ENCODE assay signal across 20 cellular contexts in the genomic region with DNA sequence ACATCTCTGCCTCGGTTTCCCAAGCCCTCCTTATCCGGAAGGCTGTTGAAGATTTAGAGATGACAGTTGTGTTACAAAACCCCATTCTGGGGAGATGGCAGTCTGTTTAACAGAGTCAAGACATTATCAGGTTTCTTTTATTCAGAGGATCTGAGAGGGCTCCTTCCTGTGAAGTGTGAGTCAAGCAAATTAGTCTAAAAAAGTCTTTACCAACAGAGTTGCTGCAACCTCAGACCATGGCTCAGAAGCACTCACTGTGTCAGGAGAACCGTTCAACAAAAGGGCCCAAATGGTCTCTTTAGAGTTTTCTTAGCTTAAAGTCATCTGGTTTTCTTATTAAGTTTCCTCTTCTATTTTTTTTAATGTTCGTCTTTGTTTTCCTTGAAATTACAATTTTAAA.
A peak's percentile ranks its signal among the peaks of the same experiment; 100 is the strongest.
DNase-seq lines count a peak whose midpoint lies in the region; ATAC-seq, FAIRE-seq and TF ChIP-seq lines count a peak whose summit lies in the region.
"Had no signal": no experiment of that assay in that cellular context is flagged by ENCODE, and none has a peak within 500 bp of the region (broad histone marks: within the 10 kb centered on the region; RNA-seq: fewer than 3 reads in every experiment).

No MANE protein-coding gene starts in this region.

- intact Hi-C loops in HCT116 (cut with micrococcal nuclease), result no loop called here

- H3K4me1 ChIP-seq in HCT116 (ENCODE audit: control insufficient read depth in 1 of 2, insufficient read depth in 2 of 2, low read length in 2 of 2), result peaks cover 8 to 42% of the 10 kb centered on the region in 2 experiments

- H3K4me2 ChIP-seq in HCT116 (ENCODE audit: low read length), result no peak overlapping the region

- H3K27me3 ChIP-seq in HCT116 (ENCODE audit: insufficient read depth, low read length), result no peaks in the 10 kb centered on the region

- H3K4me3 ChIP-seq in HCT116 (replicated peaks in 1 of 2; ENCODE audit: low read depth in 1 of 2, low read length in 2 of 2), result no peak overlapping the region

- no peaks in the 10 kb centered on the region for H3K9me2 ChIP-seq in HCT116 (ENCODE audit: insufficient read depth)

- H4K20me1 ChIP-seq in HCT116 (ENCODE audit: insufficient read depth), result no peaks in the 10 kb centered on the region

- no peak overlapping the region for H3K27ac ChIP-seq in HCT116 (ENCODE audit: low read depth, low read length)

- peak; percentile 40 for DNase-seq in EH (ENCODE audit: low read depth)
- DNase-seq in HCT116 (ENCODE audit: low read depth, low spot score), result no peak
- peak; percentile 12 for DNase-seq in RCC 7860 (ENCODE audit: low spot score)
- DNase-seq in fibroblast of gingiva (ENCODE audit: low read depth), result peak; percentile 23
- DNase-seq in NCI-H1048 (lab: John Stamatoyannopoulos, UW), result no peak
- no peak for DNase-seq in NCI-H1417 treated with DMSO at 0.1 percent for 48 hours (lab: John Stamatoyannopoulos, UW)
- no peak for DNase-seq in anterior cingulate cortex (lab: John Stamatoyannopoulos, UW)
- no peak for DNase-seq in dermis blood vessel endothelial cell
- DNase-seq: activated B cell treated with CpG ODN at 0.5 μM for 24 hours; activated effector memory CD4-positive, alpha-beta T cell treated with anti-CD3 and anti-CD28 coated beads, Interleukin-2, amount 50 U/mL, for 16 hours; CD8-positive, alpha-beta T cell; central memory CD4-positive, alpha-beta T cell; DMS53; kidney glomerular epithelial cell; mammary epithelial cell; NCI-H1694; NCI-H748 treated with DMSO at 0.1 percent for 48 hours; right cardiac atrium; substantia nigra had no signal

- CTCF ChIA-PET in HCT116 (lab: Charles Lee), result no interaction called here

- no peak for ATAC-seq in HCT116
- ATAC-seq: CD8-positive, alpha-beta T cell; right cardiac atrium had no signal

- no peak for FAIRE-seq in RCC 7860 (lab: Jason Lieb, UNC)
- FAIRE-seq: GM12892 had no signal

- no peak for TF ChIP-seq RAD21 in HCT116 (IDR thresholded peaks at IDR 0.05; ENCODE audit: low read depth)

- H3K36me3 ChIP-seq in HCT116 (ENCODE audit: control insufficient read depth in 1 of 2, insufficient read depth in 2 of 2, low read length in 2 of 2), result no peaks in the 10 kb centered on the region

- no peaks in the 10 kb centered on the region for H3K9me3 ChIP-seq in HCT116 (ENCODE audit: control insufficient read depth in 1 of 2, insufficient read depth in 1 of 2, low read depth in 1 of 2, low read length in 2 of 2)

- no peak for TF ChIP-seq CTCF in HCT116 (IDR thresholded peaks at IDR 0.05 in 2 of 3, conservative IDR thresholded peaks at IDR 0.05 in 1 of 3; ENCODE audit: borderline replicate concordance in 1 of 3, insufficient read depth in 1 of 3, low read depth in 2 of 3, low read length in 2 of 3)

- H3K9ac ChIP-seq in HCT116 (ENCODE audit: low read length), result no peak overlapping the region

- no peaks in the 10 kb centered on the region for H3K79me2 ChIP-seq in HCT116 (ENCODE audit: insufficient read depth, low read length)

- BruUV-seq in HCT116 (replicated peaks; lab: Mats Ljungman, UMichigan), result no TSS peak

- POLR2A ChIA-PET in HCT116 (lab: Charles Lee), result no interaction called here

- TF ChIP-seq POLR2A in HCT116 (IDR thresholded peaks at IDR 0.05; ENCODE audit: borderline replicate concordance, extremely low read depth, insufficient read depth, insufficient read length), result no peak

- H2AFZ ChIP-seq in HCT116 (ENCODE audit: low read depth, low read length, poor library complexity, severe bottlenecking), result peak overlapping the region; percentile 77

- RAD21 ChIA-PET in HCT116 (lab: Charles Lee; ENCODE audit: low non-redundant PET in 1 of 2, low total read pairs in 2 of 2, uncharacterized antibody in 2 of 2, unreplicated experiment in 2 of 2), result no interaction called here

TF ChIP-seq in HCT116, 20 proteins besides CTCF, POLR2A, EP300 and RAD21:
- TF ChIP-seq EZH2phosphoT487 (IDR thresholded peaks at IDR 0.05; ENCODE audit: borderline replicate concordance), result no peak

Comparison
In these comparisons a context has a peak if more than half of its experiments do, and no peak if none do; other contexts are left out.
1. DNase-seq: peak in EH (single experiment), RCC 7860 (single experiment) and fibroblast of gingiva (single experiment); none in HCT116 (single experiment), NCI-H1048 (single experiment), NCI-H1417 treated with DMSO at 0.1 percent for 48 hours (single experiment), anterior cingulate cortex (0 of 58) and dermis blood vessel endothelial cell (single experiment).